Comparison of ENCODE assay signal across 7 cellular contexts in the genomic region with DNA sequence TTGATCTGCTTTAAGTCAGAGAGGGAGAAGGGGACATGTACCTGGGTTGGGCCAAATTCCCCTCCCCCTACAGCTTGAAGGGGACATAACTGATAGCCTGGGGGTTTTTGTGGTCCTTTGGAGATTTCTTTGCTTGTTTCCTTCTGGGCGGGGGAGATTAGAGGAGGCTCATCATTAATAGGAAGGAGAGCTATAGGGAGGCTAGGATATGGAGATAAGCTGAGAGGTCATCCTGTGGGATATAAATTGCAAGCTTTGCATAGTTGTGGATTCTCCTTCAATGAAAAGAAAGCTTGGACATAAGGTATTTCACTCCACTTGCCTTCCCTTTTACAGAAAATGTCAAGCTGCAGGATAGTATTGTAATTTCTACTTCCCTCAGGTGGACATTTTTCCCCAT. TPM values are rescaled to one million over a fixed set of nuclear protein-coding genes. Genes with fewer than 3 reads are reported as not detected.
DNase-seq lines count a peak whose midpoint lies in the region; TF ChIP-seq lines count a peak whose summit lies in the region.
"Not testable (repeated sequence)": the region's sequence is repeated elsewhere in the genome, so short reads cannot be mapped to it uniquely, and the experiment has no call there.
"Had no signal": no experiment of that assay in that cellular context is flagged by ENCODE, and none has a peak within 500 bp of the region (broad histone marks: within the 10 kb centered on the region; RNA-seq: fewer than 3 reads in every experiment).

No MANE protein-coding gene starts in this region.

- H2AK5ac ChIP-seq in mesendoderm (ENCODE audit: low read length), result not testable (repeated sequence)

- not testable (repeated sequence) for H3K9me3 ChIP-seq in HUES48 (ENCODE audit: control insufficient read depth, insufficient read depth, low read length); parathyroid adenoma (ENCODE audit: control insufficient read depth, low read length)

- in situ Hi-C loops in brain microvascular endothelial cell (cut with HindIII; ENCODE audit: low pct_ligation_motif_present, low sequenced_read_pairs), result not testable (repeated sequence)

- peak; percentile 64 for DNase-seq in amniotic epithelial cell (ENCODE audit: low read depth)
- peak; percentile 3 for DNase-seq in brain microvascular endothelial cell
- peak; percentile 10 for DNase-seq in fibroblast of villous mesenchyme (ENCODE audit: low read depth)
- peak; percentile 55 for DNase-seq in mesendoderm

- H3K18ac ChIP-seq in mesendoderm (ENCODE audit: low read length), result not testable (repeated sequence)

- not testable (repeated sequence) for H3K4ac ChIP-seq in mesendoderm (ENCODE audit: low read depth, low read length)

- TF ChIP-seq CTCF in brain microvascular endothelial cell (IDR thresholded peaks at IDR 0.05; ENCODE audit: low read depth, low read length, missing control alignments); fibroblast of villous mesenchyme (IDR thresholded peaks at IDR 0.05; ENCODE audit: insufficient read depth, low read depth, low read length); parathyroid adenoma (IDR thresholded peaks at IDR 0.05): not testable (repeated sequence)

- H2BK5ac ChIP-seq in mesendoderm (ENCODE audit: low read length), result not testable (repeated sequence)

- peaks cover 16% of the 10 kb centered on the region for H3K79me1 ChIP-seq in mesendoderm (ENCODE audit: low read length)

- H4K5ac ChIP-seq in mesendoderm (ENCODE audit: low read length), result not testable (repeated sequence)

- H2AFZ ChIP-seq in parathyroid adenoma, result not testable (repeated sequence)

- not testable (repeated sequence) for H4K8ac ChIP-seq in mesendoderm (ENCODE audit: low read depth, low read length)

- not testable (repeated sequence) for H3K4me2 ChIP-seq in mesendoderm (ENCODE audit: low read length); parathyroid adenoma (ENCODE audit: low read length)

- not testable (repeated sequence) for H3K79me2 ChIP-seq in mesendoderm (ENCODE audit: control insufficient read depth, insufficient read depth, low read length)
- peaks cover 30% of the 10 kb centered on the region for H3K79me2 ChIP-seq in parathyroid adenoma

- not testable (repeated sequence) for H2BK15ac ChIP-seq in mesendoderm (replicated peaks; ENCODE audit: low read depth)

- not testable (repeated sequence) for H3K4me3 ChIP-seq in HUES48 (ENCODE audit: low read depth, low read length); brain microvascular endothelial cell (ENCODE audit: low read depth, low read length); fibroblast of villous mesenchyme (ENCODE audit: low read depth, low read length); mesendoderm (ENCODE audit: low read length); parathyroid adenoma (ENCODE audit: low read depth, low read length)

- peaks cover 23% of the 10 kb centered on the region; the same call in 1 of the 2 replicates for H3K4me1 ChIP-seq in HUES48 (ENCODE audit: control insufficient read depth, insufficient read depth, low read length)
- not testable (repeated sequence) for H3K4me1 ChIP-seq in mesendoderm (ENCODE audit: control insufficient read depth, low read depth, low read length)
- H3K4me1 ChIP-seq in parathyroid adenoma, result peaks cover 13% of the 10 kb centered on the region

- no CpG with 5 or more reads among the region's 1 CpG for WGBS in mesendoderm (ENCODE audit: extremely low coverage, insufficient coverage, low lambda C conversion rate)

- not testable (repeated sequence) for H3K23ac ChIP-seq in mesendoderm (ENCODE audit: low read length)

- not testable (repeated sequence) for H2BK120ac ChIP-seq in mesendoderm (ENCODE audit: low read depth, low read length)

- H3K9ac ChIP-seq in HUES48 (ENCODE audit: low read depth, low read length); mesendoderm (ENCODE audit: low read length); parathyroid adenoma: not testable (repeated sequence)

- H3K36me3 ChIP-seq in HUES48 (ENCODE audit: control insufficient read depth, insufficient read depth, low read length); brain microvascular endothelial cell (replicated peaks); mesendoderm (ENCODE audit: control insufficient read depth, insufficient read depth, low read length); parathyroid adenoma (ENCODE audit: control insufficient read depth, insufficient read depth, low read length): not testable (repeated sequence)

- peak overlapping the region; percentile 61 for H3K27ac ChIP-seq in HUES48 (ENCODE audit: low read depth, low read length)
- H3K27ac ChIP-seq in brain microvascular endothelial cell, result not testable (repeated sequence)
- H3K27ac ChIP-seq in mesendoderm (ENCODE audit: low read depth, low read length), result peak overlapping the region; percentile 17
- peak overlapping the region; percentile 39 for H3K27ac ChIP-seq in parathyroid adenoma

- H3K27me3 ChIP-seq in HUES48 (ENCODE audit: control insufficient read depth, insufficient read depth, low read length); brain microvascular endothelial cell (replicated peaks); mesendoderm (ENCODE audit: insufficient read depth, low read length, poor library complexity); parathyroid adenoma (ENCODE audit: control insufficient read depth, insufficient read depth, low read length): not testable (repeated sequence)

- not testable (repeated sequence) for H3K56ac ChIP-seq in mesendoderm (ENCODE audit: low read length)

RNA-seq across cellular contexts. Expression of a gene that starts 34.5 kb away (rescaled TPM):
- 2.6 and 9.9 TPM in 2 replicates for total RNA-seq in fibroblast of villous mesenchyme
- 53.3 TPM for polyA plus RNA-seq in mesendoderm (2013, experiment 1 of 2)
- 49.0 TPM for polyA plus RNA-seq in mesendoderm (2013, experiment 2 of 2)
- total RNA-seq: A673 had no signal

Comparison
In these comparisons a context has a peak if more than half of its experiments do, and no peak if none do; other contexts are left out.
1. DNase-seq: peak in every context shown above with its lines; median percentile 64 in amniotic epithelial cell; 55 in mesendoderm; 10 in fibroblast of villous mesenchyme; 3 in brain microvascular endothelial cell.